ENCODE assay signal across 2 cellular contexts in genomic region chr1:214248294-214249082, GRCh38.
A peak's percentile ranks its signal among the peaks of the same experiment; 100 is the strongest.
TF ChIP-seq lines count a peak whose summit lies in the region.

No MANE protein-coding gene starts in this region.

TF ChIP-seq in IMR-90, 13 proteins besides CTCF, POLR2A, EP300 and RAD21:
- no peak for TF ChIP-seq MAZ (IDR thresholded peaks at IDR 0.05; ENCODE audit: borderline replicate concordance, low read depth, low read length)
- TF ChIP-seq RFX5 (IDR thresholded peaks at IDR 0.05; ENCODE audit: low read depth, low read length) = no peak
- no peak for TF ChIP-seq CHD1 (IDR thresholded peaks at IDR 0.05; ENCODE audit: low read depth, low read length)
- TF ChIP-seq SMC3 (IDR thresholded peaks at IDR 0.05; ENCODE audit: low read depth, low read length) = no peak
- no peak for TF ChIP-seq NFE2L2 (IDR thresholded peaks at IDR 0.05; ENCODE audit: low read depth, low read length)
- no peak for TF ChIP-seq RCOR1 (IDR thresholded peaks at IDR 0.05; ENCODE audit: insufficient replicate concordance, low read length)
- TF ChIP-seq ELK1 (IDR thresholded peaks at IDR 0.05; ENCODE audit: borderline replicate concordance, low read depth, low read length) = no peak
- no peak for TF ChIP-seq CEBPB (IDR thresholded peaks at IDR 0.05; ENCODE audit: low read depth, low read length)
- no peak for TF ChIP-seq BHLHE40 (IDR thresholded peaks at IDR 0.05; ENCODE audit: low read depth, low read length)
- TF ChIP-seq USF2 (IDR thresholded peaks at IDR 0.05; ENCODE audit: low read depth, low read length) = no peak
- no peak for TF ChIP-seq MAFK (IDR thresholded peaks at IDR 0.05; ENCODE audit: low read depth, low read length)
- no peak for TF ChIP-seq FOS (IDR thresholded peaks at IDR 0.05; ENCODE audit: low read depth, low read length)
- no peak for TF ChIP-seq MXI1 (IDR thresholded peaks at IDR 0.05; ENCODE audit: borderline replicate concordance, low read depth, low read length)
TF ChIP-seq in IMR-90: peak in this region for 0.

TF ChIP-seq in endothelial cell of umbilical vein, 7 proteins besides CTCF, POLR2A, EP300 and RAD21:
- peak; percentile 12 for TF ChIP-seq GATA2 (IDR thresholded peaks at IDR 0.05; ENCODE audit: insufficient read depth, insufficient read length, low read depth, low read length)
- no peak for TF ChIP-seq POLR2AphosphoS5 (IDR thresholded peaks at IDR 0.05; ENCODE audit: insufficient read depth, low read depth, low read length)
- no peak for TF ChIP-seq MYC (IDR thresholded peaks at IDR 0.05; ENCODE audit: low read depth, low read length)
- TF ChIP-seq JUN (IDR thresholded peaks at IDR 0.05; ENCODE audit: borderline replicate concordance, insufficient read depth, insufficient read length, low read depth) = peak; percentile 39
- TF ChIP-seq FOS (IDR thresholded peaks at IDR 0.05; ENCODE audit: borderline replicate concordance, insufficient read depth, low read length) = peak; percentile 56
- TF ChIP-seq EZH2 (IDR thresholded peaks at IDR 0.05; ENCODE audit: borderline replicate concordance, low read depth, low read length, severe bottlenecking) = no peak
- TF ChIP-seq MAX (IDR thresholded peaks at IDR 0.05; ENCODE audit: insufficient read depth, insufficient read length) = no peak
